1 cellular context compared by ENCODE assay signal in genomic region chr1:8239306-8240023, GRCh38.
TF ChIP-seq lines count a peak whose summit lies in the region.

No MANE protein-coding gene starts in this region.

TF ChIP-seq in HepG2, 621 proteins besides CTCF, POLR2A, EP300 and RAD21 (continued from another document and continues in another):
- TF ChIP-seq PAWR (CRISPR knock-in tag; IDR thresholded peaks at IDR 0.05; ENCODE audit: borderline replicate concordance) (no peak), DMAP1 (CRISPR knock-in tag; IDR thresholded peaks at IDR 0.05) (peak; percentile 73), CCDC6 (CRISPR knock-in tag; IDR thresholded peaks at IDR 0.05) (peak; percentile 57; the same call in 1 of the 2 replicates), SNAI1 (CRISPR knock-in tag; IDR thresholded peaks at IDR 0.05; ENCODE audit: borderline replicate concordance) (no peak; the same call in 1 of the 2 replicates), FOXA3 (CRISPR knock-in tag; IDR thresholded peaks at IDR 0.05) (peak; percentile 41; the same call in 1 of the 2 replicates), SUZ12 (IDR thresholded peaks at IDR 0.05; ENCODE audit: low read depth, low read length) (no peak), ELK4 (CRISPR knock-in tag; IDR thresholded peaks at IDR 0.05; ENCODE audit: borderline replicate concordance) (no peak), ZNF790 (CRISPR knock-in tag; IDR thresholded peaks at IDR 0.05; ENCODE audit: borderline replicate concordance) (no peak), PITX1 (CRISPR knock-in tag; IDR thresholded peaks at IDR 0.05) (no peak; the same call in none of the 2 replicates), MTF2 (CRISPR knock-in tag; IDR thresholded peaks at IDR 0.05; ENCODE audit: borderline replicate concordance) (no peak), ZNF746 (CRISPR knock-in tag; IDR thresholded peaks at IDR 0.05) (peak; percentile 46), ZNF354B (CRISPR knock-in tag; IDR thresholded peaks at IDR 0.05) (no peak), MEF2D (CRISPR knock-in tag; IDR thresholded peaks at IDR 0.05) (no peak; the same call in 1 of the 2 replicates), RFXAP (CRISPR knock-in tag; IDR thresholded peaks at IDR 0.05; ENCODE audit: borderline replicate concordance) (no peak; the same call in 1 of the 2 replicates), ZNF772 (CRISPR knock-in tag; IDR thresholded peaks at IDR 0.05) (no peak), ZNF530 (CRISPR knock-in tag; IDR thresholded peaks at IDR 0.05; ENCODE audit: low read depth) (no peak), GFI1 (CRISPR knock-in tag; IDR thresholded peaks at IDR 0.05; ENCODE audit: borderline replicate concordance) (peak; percentile 83; the same call in 1 of the 2 replicates), ZNF841 (CRISPR knock-in tag; IDR thresholded peaks at IDR 0.05; ENCODE audit: borderline replicate concordance) (no peak), ZNF644 (CRISPR knock-in tag; IDR thresholded peaks at IDR 0.05; ENCODE audit: low read depth) (no peak), TAF1 (CRISPR knock-in tag; IDR thresholded peaks at IDR 0.05) (no peak), ATF4 (CRISPR knock-in tag; IDR thresholded peaks at IDR 0.05) (peak in 1 of 2 experiments; percentile 26; a peak in 1 of 4 replicates), ZNF431 (CRISPR knock-in tag; IDR thresholded peaks at IDR 0.05; ENCODE audit: borderline replicate concordance, low read depth) (no peak), HOXD1 (CRISPR knock-in tag; IDR thresholded peaks at IDR 0.05) (no peak), TIGD3 (CRISPR knock-in tag; IDR thresholded peaks at IDR 0.05; ENCODE audit: borderline replicate concordance) (no peak; the same call in 1 of the 2 replicates), ERF (CRISPR knock-in tag; IDR thresholded peaks at IDR 0.05) (peak; percentile 63; the same call in 1 of the 2 replicates), ZNF770 (CRISPR knock-in tag; IDR thresholded peaks at IDR 0.05) (peak; percentile 63; the same call in 1 of the 2 replicates), ZNF180 (CRISPR knock-in tag; IDR thresholded peaks at IDR 0.05; ENCODE audit: borderline replicate concordance, low read depth) (no peak), ARID2 (CRISPR knock-in tag; IDR thresholded peaks at IDR 0.05; ENCODE audit: borderline replicate concordance) (no peak), ZNF598 (CRISPR knock-in tag; IDR thresholded peaks at IDR 0.05; ENCODE audit: borderline replicate concordance) (no peak), NFIB (CRISPR knock-in tag; IDR thresholded peaks at IDR 0.05; ENCODE audit: borderline replicate concordance) (no peak)
- TF ChIP-seq, protein P1, sequence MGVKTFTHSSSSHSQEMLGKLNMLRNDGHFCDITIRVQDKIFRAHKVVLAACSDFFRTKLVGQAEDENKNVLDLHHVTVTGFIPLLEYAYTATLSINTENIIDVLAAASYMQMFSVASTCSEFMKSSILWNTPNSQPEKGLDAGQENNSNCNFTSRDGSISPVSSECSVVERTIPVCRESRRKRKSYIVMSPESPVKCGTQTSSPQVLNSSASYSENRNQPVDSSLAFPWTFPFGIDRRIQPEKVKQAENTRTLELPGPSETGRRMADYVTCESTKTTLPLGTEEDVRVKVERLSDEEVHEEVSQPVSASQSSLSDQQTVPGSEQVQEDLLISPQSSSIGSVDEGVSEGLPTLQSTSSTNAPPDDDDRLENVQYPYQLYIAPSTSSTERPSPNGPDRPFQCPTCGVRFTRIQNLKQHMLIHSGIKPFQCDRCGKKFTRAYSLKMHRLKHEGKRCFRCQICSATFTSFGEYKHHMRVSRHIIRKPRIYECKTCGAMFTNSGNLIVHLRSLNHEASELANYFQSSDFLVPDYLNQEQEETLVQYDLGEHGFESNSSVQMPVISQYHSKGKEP (CRISPR knock-in tag; IDR thresholded peaks at IDR 0.05): no peak
- TF ChIP-seq, protein P2, sequence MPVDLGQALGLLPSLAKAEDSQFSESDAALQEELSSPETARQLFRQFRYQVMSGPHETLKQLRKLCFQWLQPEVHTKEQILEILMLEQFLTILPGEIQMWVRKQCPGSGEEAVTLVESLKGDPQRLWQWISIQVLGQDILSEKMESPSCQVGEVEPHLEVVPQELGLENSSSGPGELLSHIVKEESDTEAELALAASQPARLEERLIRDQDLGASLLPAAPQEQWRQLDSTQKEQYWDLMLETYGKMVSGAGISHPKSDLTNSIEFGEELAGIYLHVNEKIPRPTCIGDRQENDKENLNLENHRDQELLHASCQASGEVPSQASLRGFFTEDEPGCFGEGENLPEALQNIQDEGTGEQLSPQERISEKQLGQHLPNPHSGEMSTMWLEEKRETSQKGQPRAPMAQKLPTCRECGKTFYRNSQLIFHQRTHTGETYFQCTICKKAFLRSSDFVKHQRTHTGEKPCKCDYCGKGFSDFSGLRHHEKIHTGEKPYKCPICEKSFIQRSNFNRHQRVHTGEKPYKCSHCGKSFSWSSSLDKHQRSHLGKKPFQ (CRISPR knock-in tag; IDR thresholded peaks at IDR 0.05; ENCODE audit: insufficient replicate concordance): no peak
- TF ChIP-seq, protein P3, sequence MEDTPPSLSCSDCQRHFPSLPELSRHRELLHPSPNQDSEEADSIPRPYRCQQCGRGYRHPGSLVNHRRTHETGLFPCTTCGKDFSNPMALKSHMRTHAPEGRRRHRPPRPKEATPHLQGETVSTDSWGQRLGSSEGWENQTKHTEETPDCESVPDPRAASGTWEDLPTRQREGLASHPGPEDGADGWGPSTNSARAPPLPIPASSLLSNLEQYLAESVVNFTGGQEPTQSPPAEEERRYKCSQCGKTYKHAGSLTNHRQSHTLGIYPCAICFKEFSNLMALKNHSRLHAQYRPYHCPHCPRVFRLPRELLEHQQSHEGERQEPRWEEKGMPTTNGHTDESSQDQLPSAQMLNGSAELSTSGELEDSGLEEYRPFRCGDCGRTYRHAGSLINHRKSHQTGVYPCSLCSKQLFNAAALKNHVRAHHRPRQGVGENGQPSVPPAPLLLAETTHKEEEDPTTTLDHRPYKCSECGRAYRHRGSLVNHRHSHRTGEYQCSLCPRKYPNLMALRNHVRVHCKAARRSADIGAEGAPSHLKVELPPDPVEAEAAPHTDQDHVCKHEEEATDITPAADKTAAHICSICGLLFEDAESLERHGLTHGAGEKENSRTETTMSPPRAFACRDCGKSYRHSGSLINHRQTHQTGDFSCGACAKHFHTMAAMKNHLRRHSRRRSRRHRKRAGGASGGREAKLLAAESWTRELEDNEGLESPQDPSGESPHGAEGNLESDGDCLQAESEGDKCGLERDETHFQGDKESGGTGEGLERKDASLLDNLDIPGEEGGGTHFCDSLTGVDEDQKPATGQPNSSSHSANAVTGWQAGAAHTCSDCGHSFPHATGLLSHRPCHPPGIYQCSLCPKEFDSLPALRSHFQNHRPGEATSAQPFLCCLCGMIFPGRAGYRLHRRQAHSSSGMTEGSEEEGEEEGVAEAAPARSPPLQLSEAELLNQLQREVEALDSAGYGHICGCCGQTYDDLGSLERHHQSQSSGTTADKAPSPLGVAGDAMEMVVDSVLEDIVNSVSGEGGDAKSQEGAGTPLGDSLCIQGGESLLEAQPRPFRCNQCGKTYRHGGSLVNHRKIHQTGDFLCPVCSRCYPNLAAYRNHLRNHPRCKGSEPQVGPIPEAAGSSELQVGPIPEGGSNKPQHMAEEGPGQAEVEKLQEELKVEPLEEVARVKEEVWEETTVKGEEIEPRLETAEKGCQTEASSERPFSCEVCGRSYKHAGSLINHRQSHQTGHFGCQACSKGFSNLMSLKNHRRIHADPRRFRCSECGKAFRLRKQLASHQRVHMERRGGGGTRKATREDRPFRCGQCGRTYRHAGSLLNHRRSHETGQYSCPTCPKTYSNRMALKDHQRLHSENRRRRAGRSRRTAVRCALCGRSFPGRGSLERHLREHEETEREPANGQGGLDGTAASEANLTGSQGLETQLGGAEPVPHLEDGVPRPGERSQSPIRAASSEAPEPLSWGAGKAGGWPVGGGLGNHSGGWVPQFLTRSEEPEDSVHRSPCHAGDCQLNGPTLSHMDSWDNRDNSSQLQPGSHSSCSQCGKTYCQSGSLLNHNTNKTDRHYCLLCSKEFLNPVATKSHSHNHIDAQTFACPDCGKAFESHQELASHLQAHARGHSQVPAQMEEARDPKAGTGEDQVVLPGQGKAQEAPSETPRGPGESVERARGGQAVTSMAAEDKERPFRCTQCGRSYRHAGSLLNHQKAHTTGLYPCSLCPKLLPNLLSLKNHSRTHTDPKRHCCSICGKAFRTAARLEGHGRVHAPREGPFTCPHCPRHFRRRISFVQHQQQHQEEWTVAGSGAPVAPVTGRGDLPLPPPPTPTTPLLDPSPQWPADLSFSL (CRISPR knock-in tag; IDR thresholded peaks at IDR 0.05): no peak
- TF ChIP-seq, protein P4, sequence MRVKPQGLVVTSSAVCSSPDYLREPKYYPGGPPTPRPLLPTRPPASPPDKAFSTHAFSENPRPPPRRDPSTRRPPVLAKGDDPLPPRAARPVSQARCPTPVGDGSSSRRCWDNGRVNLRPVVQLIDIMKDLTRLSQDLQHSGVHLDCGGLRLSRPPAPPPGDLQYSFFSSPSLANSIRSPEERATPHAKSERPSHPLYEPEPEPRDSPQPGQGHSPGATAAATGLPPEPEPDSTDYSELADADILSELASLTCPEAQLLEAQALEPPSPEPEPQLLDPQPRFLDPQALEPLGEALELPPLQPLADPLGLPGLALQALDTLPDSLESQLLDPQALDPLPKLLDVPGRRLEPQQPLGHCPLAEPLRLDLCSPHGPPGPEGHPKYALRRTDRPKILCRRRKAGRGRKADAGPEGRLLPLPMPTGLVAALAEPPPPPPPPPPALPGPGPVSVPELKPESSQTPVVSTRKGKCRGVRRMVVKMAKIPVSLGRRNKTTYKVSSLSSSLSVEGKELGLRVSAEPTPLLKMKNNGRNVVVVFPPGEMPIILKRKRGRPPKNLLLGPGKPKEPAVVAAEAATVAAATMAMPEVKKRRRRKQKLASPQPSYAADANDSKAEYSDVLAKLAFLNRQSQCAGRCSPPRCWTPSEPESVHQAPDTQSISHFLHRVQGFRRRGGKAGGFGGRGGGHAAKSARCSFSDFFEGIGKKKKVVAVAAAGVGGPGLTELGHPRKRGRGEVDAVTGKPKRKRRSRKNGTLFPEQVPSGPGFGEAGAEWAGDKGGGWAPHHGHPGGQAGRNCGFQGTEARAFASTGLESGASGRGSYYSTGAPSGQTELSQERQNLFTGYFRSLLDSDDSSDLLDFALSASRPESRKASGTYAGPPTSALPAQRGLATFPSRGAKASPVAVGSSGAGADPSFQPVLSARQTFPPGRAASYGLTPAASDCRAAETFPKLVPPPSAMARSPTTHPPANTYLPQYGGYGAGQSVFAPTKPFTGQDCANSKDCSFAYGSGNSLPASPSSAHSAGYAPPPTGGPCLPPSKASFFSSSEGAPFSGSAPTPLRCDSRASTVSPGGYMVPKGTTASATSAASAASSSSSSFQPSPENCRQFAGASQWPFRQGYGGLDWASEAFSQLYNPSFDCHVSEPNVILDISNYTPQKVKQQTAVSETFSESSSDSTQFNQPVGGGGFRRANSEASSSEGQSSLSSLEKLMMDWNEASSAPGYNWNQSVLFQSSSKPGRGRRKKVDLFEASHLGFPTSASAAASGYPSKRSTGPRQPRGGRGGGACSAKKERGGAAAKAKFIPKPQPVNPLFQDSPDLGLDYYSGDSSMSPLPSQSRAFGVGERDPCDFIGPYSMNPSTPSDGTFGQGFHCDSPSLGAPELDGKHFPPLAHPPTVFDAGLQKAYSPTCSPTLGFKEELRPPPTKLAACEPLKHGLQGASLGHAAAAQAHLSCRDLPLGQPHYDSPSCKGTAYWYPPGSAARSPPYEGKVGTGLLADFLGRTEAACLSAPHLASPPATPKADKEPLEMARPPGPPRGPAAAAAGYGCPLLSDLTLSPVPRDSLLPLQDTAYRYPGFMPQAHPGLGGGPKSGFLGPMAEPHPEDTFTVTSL (CRISPR knock-in tag; IDR thresholded peaks at IDR 0.05; ENCODE audit: borderline replicate concordance): no peak
- TF ChIP-seq, protein P5, sequence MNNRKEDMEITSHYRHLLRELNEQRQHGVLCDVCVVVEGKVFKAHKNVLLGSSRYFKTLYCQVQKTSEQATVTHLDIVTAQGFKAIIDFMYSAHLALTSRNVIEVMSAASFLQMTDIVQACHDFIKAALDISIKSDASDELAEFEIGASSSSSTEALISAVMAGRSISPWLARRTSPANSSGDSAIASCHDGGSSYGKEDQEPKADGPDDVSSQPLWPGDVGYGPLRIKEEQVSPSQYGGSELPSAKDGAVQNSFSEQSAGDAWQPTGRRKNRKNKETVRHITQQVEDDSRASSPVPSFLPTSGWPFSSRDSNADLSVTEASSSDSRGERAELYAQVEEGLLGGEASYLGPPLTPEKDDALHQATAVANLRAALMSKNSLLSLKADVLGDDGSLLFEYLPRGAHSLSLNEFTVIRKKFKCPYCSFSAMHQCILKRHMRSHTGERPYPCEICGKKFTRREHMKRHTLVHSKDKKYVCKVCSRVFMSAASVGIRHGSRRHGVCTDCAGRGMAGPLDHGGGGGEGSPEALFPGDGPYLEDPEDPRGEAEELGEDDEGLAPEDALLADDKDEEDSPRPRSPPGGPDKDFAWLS (CRISPR knock-in tag; IDR thresholded peaks at IDR 0.05; ENCODE audit: borderline replicate concordance): no peak
